ENCODE assay signal across 11 cellular contexts in genomic region chr4:68465058-68465457, GRCh38. TPM values are rescaled to one million over a fixed set of nuclear protein-coding genes. Genes with fewer than 3 reads are reported as not detected.
"Had no signal": no experiment of that assay in that cellular context is flagged by ENCODE, and none has a peak within 500 bp of the region (broad histone marks: within the 10 kb centered on the region; RNA-seq: fewer than 3 reads in every experiment).

No MANE protein-coding gene starts in this region.

- H3K27me3 ChIP-seq: cardiac muscle cell had no signal

- H3K27me3 Mint-ChIP-seq: activated naive CD8-positive, alpha-beta T cell; stimulated activated memory B cell treated with anti-CD40 and anti-IgM and Interleukin-4, amounts not matched to agents 10 μg/mL and 1 μg/mL and 100 μg/mL, for 72 hours; type B pancreatic cell had no signal

- H3K4me3 ChIP-seq: cardiac muscle cell had no signal

- H3K36me3 Mint-ChIP-seq: activated naive CD8-positive, alpha-beta T cell; stimulated activated memory B cell treated with anti-CD40 and anti-IgM and Interleukin-4, amounts not matched to agents 10 μg/mL and 1 μg/mL and 100 μg/mL, for 72 hours; type B pancreatic cell had no signal

- H3K27ac Mint-ChIP-seq: activated naive CD8-positive, alpha-beta T cell; stimulated activated memory B cell treated with anti-CD40 and anti-IgM and Interleukin-4, amounts not matched to agents 10 μg/mL and 1 μg/mL and 100 μg/mL, for 72 hours; type B pancreatic cell had no signal

- H3K36me3 ChIP-seq: cardiac muscle cell had no signal

- ATAC-seq: activated CD4-positive, CD25-positive, alpha-beta regulatory T cell treated with anti-CD3 and anti-CD28 coated beads, Interleukin-2, amount 50 U/mL, for 24 hours; stimulated activated memory B cell treated with anti-CD40 and anti-IgM and Interleukin-4, amounts not matched to agents 10 μg/mL and 1 μg/mL and 100 μg/mL, for 72 hours had no signal

- H3K9me3 Mint-ChIP-seq: stimulated activated memory B cell treated with anti-CD40 and anti-IgM and Interleukin-4, amounts not matched to agents 10 μg/mL and 1 μg/mL and 100 μg/mL, for 72 hours had no signal

- H3K4me3 Mint-ChIP-seq: activated naive CD8-positive, alpha-beta T cell; stimulated activated memory B cell treated with anti-CD40 and anti-IgM and Interleukin-4, amounts not matched to agents 10 μg/mL and 1 μg/mL and 100 μg/mL, for 72 hours; type B pancreatic cell had no signal

- DNase-seq: activated effector memory CD4-positive, alpha-beta T cell treated with anti-CD3 and anti-CD28 coated beads, Interleukin-2, amount 50 U/mL, for 16 hours; aorta; midbrain had no signal

- H3K27ac ChIP-seq: cardiac muscle cell had no signal

RNA-seq across cellular contexts. Expression of gene TMPRSS11E, which starts 17.8 kb away (rescaled TPM):
- total RNA-seq: aorta; cardiac muscle cell; kidney epithelial cell; liver; T-helper 2 cell treated with Interferon-gamma antibody and Interleukin-4, amounts not matched to agents 100 ng/mL and 5 ng/mL, for 36 hours had no signal
